In the genomic region with DNA sequence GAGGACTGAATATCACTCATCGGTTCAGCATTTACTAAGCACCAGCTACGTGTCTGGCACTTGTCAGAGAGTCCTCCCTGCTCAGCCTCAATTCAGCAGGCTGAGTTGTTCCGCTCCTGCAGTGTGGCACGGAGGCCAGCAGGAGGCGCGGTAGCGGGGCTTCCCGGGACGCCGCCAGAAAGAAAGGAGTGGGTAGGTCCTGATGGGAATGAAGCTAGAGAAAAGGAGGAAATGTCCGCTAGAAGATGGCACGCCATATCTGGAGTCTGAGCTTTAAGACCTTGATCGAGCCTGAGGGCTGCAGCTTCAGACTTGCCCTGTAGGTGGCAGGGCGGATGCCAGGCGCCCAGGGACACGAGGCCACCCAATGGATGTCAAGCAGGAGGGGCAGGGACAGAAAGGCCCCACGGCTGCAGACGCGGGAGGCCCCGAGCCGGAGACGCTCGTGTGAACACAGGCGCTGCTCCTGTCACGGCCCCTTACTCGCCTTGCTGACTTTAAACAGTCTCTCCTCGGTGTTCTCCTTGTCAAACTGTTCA, we compare ENCODE assay signal across 1 cellular context.
TF ChIP-seq lines count a peak whose summit lies in the region.

No MANE protein-coding gene starts in this region.

TF ChIP-seq in K562, 482 proteins besides CTCF, POLR2A, EP300 and RAD21 (continued from another document and continues in another):
- TF ChIP-seq, protein P1, sequence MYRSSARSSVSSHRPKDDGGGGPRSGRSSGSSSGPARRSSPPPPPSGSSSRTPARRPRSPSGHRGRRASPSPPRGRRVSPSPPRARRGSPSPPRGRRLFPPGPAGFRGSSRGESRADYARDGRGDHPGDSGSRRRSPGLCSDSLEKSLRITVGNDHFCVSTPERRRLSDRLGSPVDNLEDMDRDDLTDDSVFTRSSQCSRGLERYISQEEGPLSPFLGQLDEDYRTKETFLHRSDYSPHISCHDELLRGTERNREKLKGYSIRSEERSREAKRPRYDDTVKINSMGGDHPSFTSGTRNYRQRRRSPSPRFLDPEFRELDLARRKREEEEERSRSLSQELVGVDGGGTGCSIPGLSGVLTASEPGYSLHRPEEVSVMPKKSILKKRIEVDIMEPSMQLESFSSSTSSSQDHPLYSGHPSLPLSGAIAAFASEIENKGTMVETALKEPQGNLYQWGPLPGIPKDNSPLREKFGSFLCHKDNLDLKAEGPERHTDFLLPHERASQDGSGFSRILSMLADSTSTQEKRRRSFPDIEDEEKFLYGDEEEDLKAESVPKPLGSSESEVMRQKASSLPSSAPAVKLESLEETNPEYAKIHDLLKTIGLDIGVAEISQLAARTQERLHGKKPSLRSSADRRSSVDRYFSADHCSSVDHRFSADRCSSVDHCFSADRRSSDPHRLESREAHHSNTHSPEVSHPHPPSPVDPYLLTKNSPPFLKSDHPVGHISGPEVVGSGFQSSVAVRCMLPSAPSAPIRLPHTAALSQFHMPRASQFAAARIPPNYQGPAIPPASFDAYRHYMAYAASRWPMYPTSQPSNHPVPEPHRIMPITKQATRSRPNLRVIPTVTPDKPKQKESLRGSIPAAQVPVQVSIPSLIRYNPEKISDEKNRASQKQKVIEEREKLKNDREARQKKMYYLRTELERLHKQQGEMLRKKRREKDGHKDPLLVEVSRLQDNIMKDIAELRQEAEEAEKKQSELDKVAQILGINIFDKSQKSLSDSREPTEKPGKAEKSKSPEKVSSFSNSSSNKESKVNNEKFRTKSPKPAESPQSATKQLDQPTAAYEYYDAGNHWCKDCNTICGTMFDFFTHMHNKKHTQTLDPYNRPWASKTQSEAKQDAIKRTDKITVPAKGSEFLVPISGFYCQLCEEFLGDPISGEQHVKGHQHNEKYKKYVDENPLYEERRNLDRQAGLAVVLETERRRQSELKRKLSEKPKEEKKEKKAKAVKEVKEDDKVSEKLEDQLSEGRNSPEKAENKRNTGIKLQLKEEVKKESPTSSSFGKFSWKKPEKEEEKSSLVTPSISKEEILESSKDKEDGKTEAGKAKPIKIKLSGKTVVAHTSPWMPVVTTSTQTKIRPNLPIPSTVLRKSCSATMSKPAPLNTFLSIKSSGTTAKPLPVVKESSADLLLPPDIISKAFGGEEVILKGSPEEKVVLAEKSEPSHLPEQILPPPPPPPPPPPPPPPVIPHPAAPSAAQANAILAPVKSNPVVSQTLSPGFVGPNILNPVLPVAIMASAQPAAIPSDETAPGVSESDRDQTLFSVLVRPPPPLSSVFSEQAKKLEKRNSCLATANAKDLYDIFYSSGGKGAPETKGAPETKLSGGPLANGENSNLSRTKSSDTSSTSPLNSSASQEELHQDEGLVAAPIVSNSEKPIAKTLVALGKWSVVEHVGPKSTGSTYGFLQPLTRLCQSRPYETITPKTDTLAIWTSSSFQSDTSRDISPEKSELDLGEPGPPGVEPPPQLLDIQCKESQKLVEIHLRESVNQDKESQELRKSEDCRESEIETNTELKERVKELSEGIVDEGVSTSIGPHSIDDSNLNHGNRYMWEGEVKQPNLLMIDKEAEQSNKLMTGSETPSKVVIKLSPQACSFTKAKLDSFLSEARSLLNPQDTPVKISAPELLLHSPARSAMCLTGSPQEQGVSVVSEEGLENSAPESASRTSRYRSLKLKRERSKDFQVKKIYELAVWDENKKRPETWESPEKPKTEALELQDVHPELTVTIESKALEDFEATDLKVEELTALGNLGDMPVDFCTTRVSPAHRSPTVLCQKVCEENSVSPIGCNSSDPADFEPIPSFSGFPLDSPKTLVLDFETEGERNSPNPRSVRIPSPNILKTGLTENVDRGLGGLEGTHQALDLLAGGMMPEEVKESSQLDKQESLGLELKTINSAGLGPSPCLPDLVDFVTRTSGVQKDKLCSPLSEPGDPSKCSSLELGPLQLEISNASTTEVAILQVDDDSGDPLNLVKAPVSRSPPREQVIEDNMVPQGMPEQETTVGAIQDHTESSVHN (IDR thresholded peaks at IDR 0.05; ENCODE audit: borderline replicate concordance in 1 of 2, low read depth in 1 of 2), result no peak
- no peak for TF ChIP-seq MAFK (IDR thresholded peaks at IDR 0.05; ENCODE audit: low read length)
- no peak for TF ChIP-seq ARNT (IDR thresholded peaks at IDR 0.05)
- peak; percentile 96; the same call in 1 of the 2 replicates for TF ChIP-seq XRCC5 (IDR thresholded peaks at IDR 0.05; ENCODE audit: low read depth, low read length)
- TF ChIP-seq, protein P2, sequence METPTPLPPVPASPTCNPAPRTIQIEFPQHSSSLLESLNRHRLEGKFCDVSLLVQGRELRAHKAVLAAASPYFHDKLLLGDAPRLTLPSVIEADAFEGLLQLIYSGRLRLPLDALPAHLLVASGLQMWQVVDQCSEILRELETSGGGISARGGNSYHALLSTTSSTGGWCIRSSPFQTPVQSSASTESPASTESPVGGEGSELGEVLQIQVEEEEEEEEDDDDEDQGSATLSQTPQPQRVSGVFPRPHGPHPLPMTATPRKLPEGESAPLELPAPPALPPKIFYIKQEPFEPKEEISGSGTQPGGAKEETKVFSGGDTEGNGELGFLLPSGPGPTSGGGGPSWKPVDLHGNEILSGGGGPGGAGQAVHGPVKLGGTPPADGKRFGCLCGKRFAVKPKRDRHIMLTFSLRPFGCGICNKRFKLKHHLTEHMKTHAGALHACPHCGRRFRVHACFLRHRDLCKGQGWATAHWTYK (CRISPR knock-in tag; IDR thresholded peaks at IDR 0.05), result no peak
- peak; percentile 39; the same call in 1 of the 2 replicates for TF ChIP-seq ZZZ3 (IDR thresholded peaks at IDR 0.05)
- TF ChIP-seq ZNF766 (CRISPR knock-in tag; conservative IDR thresholded peaks at IDR 0.05), result peak; percentile 52; the same call in 1 of the 2 replicates
- TF ChIP-seq SPI1 (IDR thresholded peaks at IDR 0.05; ENCODE audit: borderline replicate concordance, low read depth, low read length), result no peak
- TF ChIP-seq U2AF1 (optimal IDR thresholded peaks at IDR 0.05; ENCODE audit: low read depth, low read length), result no peak
- TF ChIP-seq PTRF (tag; IDR thresholded peaks at IDR 0.05), result no peak
- TF ChIP-seq, protein P3, sequence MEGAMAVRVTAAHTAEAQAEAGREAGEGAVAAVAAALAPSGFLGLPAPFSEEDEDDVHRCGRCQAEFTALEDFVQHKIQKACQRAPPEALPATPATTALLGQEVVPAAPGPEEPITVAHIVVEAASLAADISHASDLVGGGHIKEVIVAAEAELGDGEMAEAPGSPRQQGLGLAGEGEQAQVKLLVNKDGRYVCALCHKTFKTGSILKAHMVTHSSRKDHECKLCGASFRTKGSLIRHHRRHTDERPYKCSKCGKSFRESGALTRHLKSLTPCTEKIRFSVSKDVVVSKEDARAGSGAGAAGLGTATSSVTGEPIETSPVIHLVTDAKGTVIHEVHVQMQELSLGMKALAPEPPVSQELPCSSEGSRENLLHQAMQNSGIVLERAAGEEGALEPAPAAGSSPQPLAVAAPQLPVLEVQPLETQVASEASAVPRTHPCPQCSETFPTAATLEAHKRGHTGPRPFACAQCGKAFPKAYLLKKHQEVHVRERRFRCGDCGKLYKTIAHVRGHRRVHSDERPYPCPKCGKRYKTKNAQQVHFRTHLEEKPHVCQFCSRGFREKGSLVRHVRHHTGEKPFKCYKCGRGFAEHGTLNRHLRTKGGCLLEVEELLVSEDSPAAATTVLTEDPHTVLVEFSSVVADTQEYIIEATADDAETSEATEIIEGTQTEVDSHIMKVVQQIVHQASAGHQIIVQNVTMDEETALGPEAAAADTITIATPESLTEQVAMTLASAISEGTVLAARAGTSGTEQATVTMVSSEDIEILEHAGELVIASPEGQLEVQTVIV (CRISPR knock-in tag; IDR thresholded peaks at IDR 0.05; ENCODE audit: borderline replicate concordance), result no peak
- no peak for TF ChIP-seq ZNF778 (CRISPR knock-in tag; IDR thresholded peaks at IDR 0.05)
- TF ChIP-seq, protein P4, sequence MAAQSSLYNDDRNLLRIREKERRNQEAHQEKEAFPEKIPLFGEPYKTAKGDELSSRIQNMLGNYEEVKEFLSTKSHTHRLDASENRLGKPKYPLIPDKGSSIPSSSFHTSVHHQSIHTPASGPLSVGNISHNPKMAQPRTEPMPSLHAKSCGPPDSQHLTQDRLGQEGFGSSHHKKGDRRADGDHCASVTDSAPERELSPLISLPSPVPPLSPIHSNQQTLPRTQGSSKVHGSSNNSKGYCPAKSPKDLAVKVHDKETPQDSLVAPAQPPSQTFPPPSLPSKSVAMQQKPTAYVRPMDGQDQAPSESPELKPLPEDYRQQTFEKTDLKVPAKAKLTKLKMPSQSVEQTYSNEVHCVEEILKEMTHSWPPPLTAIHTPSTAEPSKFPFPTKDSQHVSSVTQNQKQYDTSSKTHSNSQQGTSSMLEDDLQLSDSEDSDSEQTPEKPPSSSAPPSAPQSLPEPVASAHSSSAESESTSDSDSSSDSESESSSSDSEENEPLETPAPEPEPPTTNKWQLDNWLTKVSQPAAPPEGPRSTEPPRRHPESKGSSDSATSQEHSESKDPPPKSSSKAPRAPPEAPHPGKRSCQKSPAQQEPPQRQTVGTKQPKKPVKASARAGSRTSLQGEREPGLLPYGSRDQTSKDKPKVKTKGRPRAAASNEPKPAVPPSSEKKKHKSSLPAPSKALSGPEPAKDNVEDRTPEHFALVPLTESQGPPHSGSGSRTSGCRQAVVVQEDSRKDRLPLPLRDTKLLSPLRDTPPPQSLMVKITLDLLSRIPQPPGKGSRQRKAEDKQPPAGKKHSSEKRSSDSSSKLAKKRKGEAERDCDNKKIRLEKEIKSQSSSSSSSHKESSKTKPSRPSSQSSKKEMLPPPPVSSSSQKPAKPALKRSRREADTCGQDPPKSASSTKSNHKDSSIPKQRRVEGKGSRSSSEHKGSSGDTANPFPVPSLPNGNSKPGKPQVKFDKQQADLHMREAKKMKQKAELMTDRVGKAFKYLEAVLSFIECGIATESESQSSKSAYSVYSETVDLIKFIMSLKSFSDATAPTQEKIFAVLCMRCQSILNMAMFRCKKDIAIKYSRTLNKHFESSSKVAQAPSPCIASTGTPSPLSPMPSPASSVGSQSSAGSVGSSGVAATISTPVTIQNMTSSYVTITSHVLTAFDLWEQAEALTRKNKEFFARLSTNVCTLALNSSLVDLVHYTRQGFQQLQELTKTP (IDR thresholded peaks at IDR 0.05; ENCODE audit: low read depth in 1 of 2, partially characterized antibody in 2 of 2), result peak in 1 of 2 experiments; percentile 39
- no peak for TF ChIP-seq MIER1 (IDR thresholded peaks at IDR 0.05; ENCODE audit: low read depth)
- TF ChIP-seq, protein P5, sequence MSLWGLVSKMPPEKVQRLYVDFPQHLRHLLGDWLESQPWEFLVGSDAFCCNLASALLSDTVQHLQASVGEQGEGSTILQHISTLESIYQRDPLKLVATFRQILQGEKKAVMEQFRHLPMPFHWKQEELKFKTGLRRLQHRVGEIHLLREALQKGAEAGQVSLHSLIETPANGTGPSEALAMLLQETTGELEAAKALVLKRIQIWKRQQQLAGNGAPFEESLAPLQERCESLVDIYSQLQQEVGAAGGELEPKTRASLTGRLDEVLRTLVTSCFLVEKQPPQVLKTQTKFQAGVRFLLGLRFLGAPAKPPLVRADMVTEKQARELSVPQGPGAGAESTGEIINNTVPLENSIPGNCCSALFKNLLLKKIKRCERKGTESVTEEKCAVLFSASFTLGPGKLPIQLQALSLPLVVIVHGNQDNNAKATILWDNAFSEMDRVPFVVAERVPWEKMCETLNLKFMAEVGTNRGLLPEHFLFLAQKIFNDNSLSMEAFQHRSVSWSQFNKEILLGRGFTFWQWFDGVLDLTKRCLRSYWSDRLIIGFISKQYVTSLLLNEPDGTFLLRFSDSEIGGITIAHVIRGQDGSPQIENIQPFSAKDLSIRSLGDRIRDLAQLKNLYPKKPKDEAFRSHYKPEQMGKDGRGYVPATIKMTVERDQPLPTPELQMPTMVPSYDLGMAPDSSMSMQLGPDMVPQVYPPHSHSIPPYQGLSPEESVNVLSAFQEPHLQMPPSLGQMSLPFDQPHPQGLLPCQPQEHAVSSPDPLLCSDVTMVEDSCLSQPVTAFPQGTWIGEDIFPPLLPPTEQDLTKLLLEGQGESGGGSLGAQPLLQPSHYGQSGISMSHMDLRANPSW (CRISPR knock-in tag; IDR thresholded peaks at IDR 0.05), result peak; percentile 87
- peak; percentile 59; the same call in 1 of the 2 replicates for TF ChIP-seq ATF7 (IDR thresholded peaks at IDR 0.05)
- peak in 2 of 3 experiments; percentile 24 to 51 for TF ChIP-seq YY1 (IDR thresholded peaks at IDR 0.05; ENCODE audit: borderline replicate concordance in 1 of 3, control insufficient read depth in 1 of 3, extremely low read depth in 1 of 3, insufficient read depth in 3 of 3, insufficient read length in 1 of 3, insufficient replicate concordance in 2 of 3, low read depth in 1 of 3, low read length in 2 of 3)
- no peak for TF ChIP-seq FOXA3 (CRISPR knock-in tag; conservative IDR thresholded peaks at IDR 0.05 in 1 of 2, IDR thresholded peaks at IDR 0.05 in 1 of 2)
- TF ChIP-seq HIVEP1 (CRISPR knock-in tag; IDR thresholded peaks at IDR 0.05), result no peak
- no peak for TF ChIP-seq ZNF699 (CRISPR knock-in tag; IDR thresholded peaks at IDR 0.05; ENCODE audit: insufficient replicate concordance)
- TF ChIP-seq, protein P6, sequence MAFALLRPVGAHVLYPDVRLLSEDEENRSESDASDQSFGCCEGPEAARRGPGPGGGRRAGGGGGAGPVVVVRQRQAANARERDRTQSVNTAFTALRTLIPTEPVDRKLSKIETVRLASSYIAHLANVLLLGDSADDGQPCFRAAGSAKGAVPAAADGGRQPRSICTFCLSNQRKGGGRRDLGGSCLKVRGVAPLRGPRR (CRISPR knock-in tag; IDR thresholded peaks at IDR 0.05), result no peak
- no peak for TF ChIP-seq NEUROD1 (IDR thresholded peaks at IDR 0.05; ENCODE audit: borderline replicate concordance, low read depth, low read length, partially characterized antibody)
- no peak for TF ChIP-seq ZNF175 (CRISPR knock-in tag; IDR thresholded peaks at IDR 0.05; ENCODE audit: low read depth)
- no peak for TF ChIP-seq SUPT5H (IDR thresholded peaks at IDR 0.05)
- no peak for TF ChIP-seq DIDO1 (tag; IDR thresholded peaks at IDR 0.05; ENCODE audit: low read depth)
- TF ChIP-seq NR4A1 (CRISPR knock-in tag; IDR thresholded peaks at IDR 0.05), result no peak
- no peak; the same call in 1 of the 2 replicates for TF ChIP-seq NR4A1 (tag; IDR thresholded peaks at IDR 0.05)
- TF ChIP-seq ZNF507 (tag; conservative IDR thresholded peaks at IDR 0.05), result no peak
- 0 out of 2 replicates have a peak, but pooled peaks have one; percentile 30 for TF ChIP-seq LEF1 (IDR thresholded peaks at IDR 0.05)
- no peak for TF ChIP-seq POLR2AphosphoS2 (IDR thresholded peaks at IDR 0.05; ENCODE audit: low read length)
- TF ChIP-seq JUN (IDR thresholded peaks at IDR 0.05; ENCODE audit: borderline replicate concordance, low read depth, low read length), result no peak
- TF ChIP-seq JUN (CRISPR knock-in tag; IDR thresholded peaks at IDR 0.05; ENCODE audit: borderline replicate concordance), result no peak
- TF ChIP-seq, protein P7, sequence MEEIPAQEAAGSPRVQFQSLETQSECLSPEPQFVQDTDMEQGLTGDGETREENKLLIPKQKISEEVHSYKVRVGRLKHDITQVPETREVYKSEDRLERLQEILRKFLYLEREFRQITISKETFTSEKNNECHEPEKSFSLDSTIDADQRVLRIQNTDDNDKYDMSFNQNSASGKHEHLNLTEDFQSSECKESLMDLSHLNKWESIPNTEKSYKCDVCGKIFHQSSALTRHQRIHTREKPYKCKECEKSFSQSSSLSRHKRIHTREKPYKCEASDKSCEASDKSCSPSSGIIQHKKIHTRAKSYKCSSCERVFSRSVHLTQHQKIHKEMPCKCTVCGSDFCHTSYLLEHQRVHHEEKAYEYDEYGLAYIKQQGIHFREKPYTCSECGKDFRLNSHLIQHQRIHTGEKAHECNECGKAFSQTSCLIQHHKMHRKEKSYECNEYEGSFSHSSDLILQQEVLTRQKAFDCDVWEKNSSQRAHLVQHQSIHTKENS (CRISPR knock-in tag; IDR thresholded peaks at IDR 0.05), result no peak
- TF ChIP-seq NCOA2 (IDR thresholded peaks at IDR 0.05; ENCODE audit: partially characterized antibody in 2 of 2), result no peak
- no peak for TF ChIP-seq HMG20B (CRISPR knock-in tag; IDR thresholded peaks at IDR 0.05)
